Comparison of ENCODE assay signal across 7 cellular contexts in genomic region chr15:53295574-53295973, GRCh38.
"Had no signal": no experiment of that assay in that cellular context is flagged by ENCODE, and none has a peak within 500 bp of the region (broad histone marks: within the 10 kb centered on the region; RNA-seq: fewer than 3 reads in every experiment).

No MANE protein-coding gene starts in this region.

- H3K36me3 ChIP-seq: HAP-1 had no signal

- DNase-seq: GM23248, GOT3, H7, HFFc6 had no signal

- H3K4me3 ChIP-seq: GM23248, HAP-1 had no signal

- H3K9me3 ChIP-seq: HAP-1 had no signal

- ATAC-seq: HCT116 had no signal

- H3K27ac ChIP-seq: GM23248, HL-60 had no signal

- H3K4me1 ChIP-seq: HAP-1 had no signal
